ENCODE assay signal across 8 cellular contexts in genomic region chr16:21001262-21001661, GRCh38.
DNase-seq lines count a peak whose midpoint lies in the region; ATAC-seq, FAIRE-seq and TF ChIP-seq lines count a peak whose summit lies in the region.

No MANE protein-coding gene starts in this region.

- no TSS peak for BruUV-seq in MCF 10A (replicated peaks; lab: Mats Ljungman, UMichigan)

- 63 to 69% methylated on average over 3 of the region's 3 CpGs for WGBS in transverse colon (ENCODE audit: low coverage in 1 of 2), 2 donors

- POLR2A ChIA-PET in MCF 10A (lab: Yijun Ruan, JAX) = interaction anchor here (1.1 kb wide), 1 partner anchor 10 kb away, joined by 4 read pairs; no protein-coding TSS in a partner anchor
- POLR2A ChIA-PET in RWPE1 (lab: Yijun Ruan, JAX; ENCODE audit: low non-redundant PET) = interaction anchor here (0.6 kb wide), 1 partner anchor 64 kb away, joined by 3 read pairs; no protein-coding TSS in a partner anchor
- POLR2A ChIA-PET in naive thymus-derived CD4-positive, alpha-beta T cell (lab: Charles Lee) = no interaction called here

- peaks cover 7% of the 10 kb centered on the region for H3K4me1 Mint-ChIP-seq in MCF 10A (ENCODE audit: insufficient read depth, unreplicated experiment)
- H3K4me1 Mint-ChIP-seq in naive thymus-derived CD4-positive, alpha-beta T cell = peaks cover 0 to 1% (median 0%) of the 10 kb centered on the region in 7 donors

- TF ChIP-seq CTCF in MCF 10A (IDR thresholded peaks at IDR 0.05; ENCODE audit: unreplicated experiment) = peak; percentile 15
- TF ChIP-seq CTCF in breast epithelium (IDR thresholded peaks at IDR 0.05) = no peak
- TF ChIP-seq CTCF in RWPE1 (conservative IDR thresholded peaks at IDR 0.05; ENCODE audit: low read depth) = peak; percentile 16; the same call in 1 of the 2 replicates
- peak; percentile 35 for TF ChIP-seq CTCF in foreskin fibroblast (IDR thresholded peaks at IDR 0.05; ENCODE audit: low read depth, low read length)
- peak; percentile 19 to 30 (median 23) for TF ChIP-seq CTCF in transverse colon (IDR thresholded peaks at IDR 0.05)

- FAIRE-seq in HTR-8/SVneo (lab: Jason Lieb, UNC) = no peak

- no peak overlapping the region for H3K4me3 Mint-ChIP-seq in MCF 10A (ENCODE audit: unreplicated experiment)
- H3K4me3 Mint-ChIP-seq in naive thymus-derived CD4-positive, alpha-beta T cell = no peak overlapping the region

- peaks cover 12% of the 10 kb centered on the region for H3K27me3 Mint-ChIP-seq in MCF 10A (ENCODE audit: insufficient read depth, unreplicated experiment)
- H3K27me3 Mint-ChIP-seq in naive thymus-derived CD4-positive, alpha-beta T cell = peaks cover 0 to 19% (median 10%) of the 10 kb centered on the region in 5 donors

- TF ChIP-seq EP300 in transverse colon (IDR thresholded peaks at IDR 0.05; ENCODE audit: low read depth) = no peak

- ATAC-seq in naive thymus-derived CD4-positive, alpha-beta T cell = no peak
- ATAC-seq in GM18858 (IDR thresholded peaks at IDR 0.05; ENCODE audit: unreplicated experiment) = no peak

- intact Hi-C loops in MCF 10A (cut with micrococcal nuclease) = loop anchor here (5.0 kb wide), 1 partner anchor 149 kb away; no protein-coding TSS in a partner anchor
- intact Hi-C loops in breast epithelium (cut with DNase I; ENCODE audit: low total_unique reads) = no loop called here
- intact Hi-C loops in transverse colon (cut with DNase I; ENCODE audit: low total_unique reads) = no loop called here
- intact Hi-C loops in naive thymus-derived CD4-positive, alpha-beta T cell (cut with micrococcal nuclease) = loop anchor here in 1 of 2 donors (5.0 kb wide), 1 partner anchor 149 kb away; no protein-coding TSS in a partner anchor

- H3K9me3 ChIP-seq in breast epithelium (no peaks in the 10 kb centered on the region), transverse colon (no peaks in the 10 kb centered on the region)
- no peaks in the 10 kb centered on the region for H3K9me3 ChIP-seq in naive thymus-derived CD4-positive, alpha-beta T cell (ENCODE audit: control insufficient read depth in 2 of 3, low read length in 3 of 3)

- H3K4me3 ChIP-seq in breast epithelium (no peak overlapping the region), foreskin fibroblast (ENCODE audit: low read depth in 1 of 2, low read length in 2 of 2) (no peak overlapping the region), transverse colon (no peak overlapping the region)
- no peak overlapping the region for H3K4me3 ChIP-seq in naive thymus-derived CD4-positive, alpha-beta T cell (ENCODE audit: low read length)

- H3K27ac Mint-ChIP-seq in MCF 10A (ENCODE audit: low read depth, unreplicated experiment) = no peak overlapping the region
- H3K27ac Mint-ChIP-seq in naive thymus-derived CD4-positive, alpha-beta T cell = no peak overlapping the region

- TF ChIP-seq POLR2A in breast epithelium (IDR thresholded peaks at IDR 0.05) = no peak
- TF ChIP-seq POLR2A in transverse colon (IDR thresholded peaks at IDR 0.05) = no peak

- H3K4me1 ChIP-seq in breast epithelium (no peaks in the 10 kb centered on the region), transverse colon (no peaks in the 10 kb centered on the region)
- H3K4me1 ChIP-seq in naive thymus-derived CD4-positive, alpha-beta T cell (ENCODE audit: control insufficient read depth in 2 of 2, insufficient read depth in 2 of 2, low read length in 2 of 2) = no peaks in the 10 kb centered on the region

- CTCF ChIA-PET in MCF 10A (lab: Yijun Ruan, JAX) (interaction anchor here (0.6 to 1.1 kb wide), 2 partner anchors 17 to 151 kb away, joined by 4 read pairs; no protein-coding TSS in a partner anchor), RWPE1 (lab: Yijun Ruan, JAX) (interaction anchor here (0.6 kb wide), 1 partner anchor 1667 kb away, joined by 3 read pairs; no protein-coding TSS in a partner anchor)
- CTCF ChIA-PET in naive thymus-derived CD4-positive, alpha-beta T cell (lab: Charles Lee) = no interaction called here

- peak; percentile 27 for DNase-seq in MCF 10A (ENCODE audit: unreplicated experiment)
- DNase-seq in breast epithelium (ENCODE audit: low spot score in 2 of 2) = no peak
- DNase-seq in RWPE1 (ENCODE audit: low spot score) = no peak
- DNase-seq in foreskin fibroblast = peak; percentile 5 to 40
- DNase-seq in transverse colon = peak; percentile 29
- DNase-seq in naive thymus-derived CD4-positive, alpha-beta T cell = no peak
- no peak for DNase-seq in HTR-8/SVneo (ENCODE audit: insufficient read length, low spot score)

- no peaks in the 10 kb centered on the region for H3K9me3 Mint-ChIP-seq in MCF 10A (ENCODE audit: unreplicated experiment)
- H3K9me3 Mint-ChIP-seq in naive thymus-derived CD4-positive, alpha-beta T cell = no peaks in the 10 kb centered on the region

- H3K27me3 ChIP-seq in breast epithelium (no peaks in the 10 kb centered on the region), transverse colon (no peaks in the 10 kb centered on the region)
- no peaks in the 10 kb centered on the region for H3K27me3 ChIP-seq in naive thymus-derived CD4-positive, alpha-beta T cell (ENCODE audit: control insufficient read depth in 2 of 2, insufficient read depth in 2 of 2, low read length in 2 of 2)

- H3K27ac ChIP-seq in breast epithelium (no peak overlapping the region), RWPE1 (no peak overlapping the region), transverse colon (no peak overlapping the region)
- H3K27ac ChIP-seq in naive thymus-derived CD4-positive, alpha-beta T cell (ENCODE audit: low read depth, low read length) = no peak overlapping the region

- in situ Hi-C loops in transverse colon (cut with MboI; ENCODE audit: low pct_ligation_motif_present in 1 of 4, low pct_unique_long_range_greater_than_20kb in 1 of 4, low sequenced_read_pairs in 3 of 4) = no loop called here

- H3K36me3 ChIP-seq in breast epithelium (no peaks in the 10 kb centered on the region), transverse colon (no peaks in the 10 kb centered on the region)
- H3K36me3 ChIP-seq in naive thymus-derived CD4-positive, alpha-beta T cell (ENCODE audit: control insufficient read depth in 2 of 3, insufficient read depth in 3 of 3, low read length in 3 of 3) = no peaks in the 10 kb centered on the region

- H3K36me3 Mint-ChIP-seq in MCF 10A (ENCODE audit: insufficient read depth, unreplicated experiment) = no peaks in the 10 kb centered on the region
- no peaks in the 10 kb centered on the region for H3K36me3 Mint-ChIP-seq in naive thymus-derived CD4-positive, alpha-beta T cell

Comparison
In these comparisons a context has a peak if more than half of its experiments do, and no peak if none do; other contexts are left out.
1. DNase-seq: peak in MCF 10A (single experiment), foreskin fibroblast (2 of 2) and transverse colon (single experiment); none in breast epithelium (0 of 2), RWPE1 (single experiment), naive thymus-derived CD4-positive, alpha-beta T cell (0 of 9) and HTR-8/SVneo (single experiment).
2. CTCF ChIP-seq: peak in MCF 10A (single experiment), RWPE1 (single experiment), foreskin fibroblast (single experiment) and transverse colon (5 of 5); none in breast epithelium (0 of 3).